In genomic region chr3:52278510-52279069, GRCh38 we compare ENCODE assay signal across 1 cellular context.
TF ChIP-seq lines count a peak whose summit lies in the region.

Gene WDR82 (minus strand): TSS chr3:52278649. CDS start chr3:52278361, 288 bp downstream.

TF ChIP-seq in HepG2, 621 proteins besides CTCF, POLR2A, EP300 and RAD21 (continued from another document and continues in another):
- peak; percentile 98 for TF ChIP-seq TAF1 (CRISPR knock-in tag; IDR thresholded peaks at IDR 0.05)
- no peak for TF ChIP-seq PRDM10 (CRISPR knock-in tag; IDR thresholded peaks at IDR 0.05; ENCODE audit: low read depth)
- no peak for TF ChIP-seq ZFP90 (CRISPR knock-in tag; IDR thresholded peaks at IDR 0.05; ENCODE audit: borderline replicate concordance)
- TF ChIP-seq BORCS8-MEF2B (CRISPR knock-in tag; IDR thresholded peaks at IDR 0.05), result no peak
- peak; percentile 69; the same call in 1 of the 2 replicates for TF ChIP-seq ZNF503 (CRISPR knock-in tag; IDR thresholded peaks at IDR 0.05)
- no peak for TF ChIP-seq ZNF512 (CRISPR knock-in tag; IDR thresholded peaks at IDR 0.05)
- peak; percentile 65; the same call in 1 of the 2 replicates for TF ChIP-seq KMT2A (CRISPR knock-in tag; IDR thresholded peaks at IDR 0.05)
- no peak for TF ChIP-seq PCBP2 (optimal IDR thresholded peaks at IDR 0.05; ENCODE audit: low read depth, low read length, poor library complexity, severe bottlenecking)
- TF ChIP-seq GPBP1L1 (CRISPR knock-in tag; IDR thresholded peaks at IDR 0.05), result no peak
- TF ChIP-seq TEF (CRISPR knock-in tag; IDR thresholded peaks at IDR 0.05), result no peak
- TF ChIP-seq ZNF276 (CRISPR knock-in tag; IDR thresholded peaks at IDR 0.05; ENCODE audit: low read depth), result peak; percentile 29; the same call in 1 of the 2 replicates
- TF ChIP-seq MXI1 (IDR thresholded peaks at IDR 0.05; ENCODE audit: borderline replicate concordance, low read depth, low read length), result peak; percentile 57; the same call in 1 of the 3 replicates
- TF ChIP-seq KLF6 (CRISPR knock-in tag; IDR thresholded peaks at IDR 0.05), result peak; percentile 43; the same call in 1 of the 2 replicates
- TF ChIP-seq PAX8 (CRISPR knock-in tag; IDR thresholded peaks at IDR 0.05; ENCODE audit: borderline replicate concordance), result peak; percentile 7; the same call in 1 of the 2 replicates
- TF ChIP-seq CEBPG (CRISPR knock-in tag; IDR thresholded peaks at IDR 0.05), result no peak; the same call in none of the 2 replicates
- no peak for TF ChIP-seq ZNF709 (CRISPR knock-in tag; IDR thresholded peaks at IDR 0.05)
- TF ChIP-seq ZFAT (CRISPR knock-in tag; conservative IDR thresholded peaks at IDR 0.05), result no peak
- 0 out of 2 replicates have a peak, but pooled peaks have one; percentile 45 for TF ChIP-seq ZNF639 (CRISPR knock-in tag; conservative IDR thresholded peaks at IDR 0.05)
- TF ChIP-seq DBP (CRISPR knock-in tag; IDR thresholded peaks at IDR 0.05; ENCODE audit: not compliant biosample characterization), result no peak
- TF ChIP-seq PHF5A (CRISPR knock-in tag; IDR thresholded peaks at IDR 0.05; ENCODE audit: low read depth, unreplicated experiment), result no peak
- no peak; the same call in 1 of the 2 replicates for TF ChIP-seq ZBTB2 (CRISPR knock-in tag; IDR thresholded peaks at IDR 0.05; ENCODE audit: low read depth)
- no peak for TF ChIP-seq ZSCAN22 (CRISPR knock-in tag; IDR thresholded peaks at IDR 0.05)
- peak; percentile 50; the same call in 1 of the 2 replicates for TF ChIP-seq ZNF777 (CRISPR knock-in tag; IDR thresholded peaks at IDR 0.05)
- TF ChIP-seq KMT2B (CRISPR knock-in tag; IDR thresholded peaks at IDR 0.05), result peak; percentile 56; the same call in 1 of the 2 replicates
- no peak for TF ChIP-seq PRPF4 (IDR thresholded peaks at IDR 0.05; ENCODE audit: low read depth, low read length, poor library complexity, severe bottlenecking)
- TF ChIP-seq HNF4A (CRISPR knock-in tag; IDR thresholded peaks at IDR 0.05), result no peak; the same call in 1 of the 2 replicates
- TF ChIP-seq SRSF1 (optimal IDR thresholded peaks at IDR 0.05; ENCODE audit: low read depth, low read length), result no peak
- TF ChIP-seq POGZ (CRISPR knock-in tag; IDR thresholded peaks at IDR 0.05), result no peak
- TF ChIP-seq ATF3 (CRISPR knock-in tag; IDR thresholded peaks at IDR 0.05), result peak; percentile 72; the same call in 1 of the 2 replicates
- no peak for TF ChIP-seq ZNF260 (CRISPR knock-in tag; IDR thresholded peaks at IDR 0.05; ENCODE audit: borderline replicate concordance, low read depth)
- TF ChIP-seq LCORL (IDR thresholded peaks at IDR 0.05), result no peak
- no peak for TF ChIP-seq LCORL (CRISPR knock-in tag; IDR thresholded peaks at IDR 0.05)
- no peak for TF ChIP-seq SNRNP70 (IDR thresholded peaks at IDR 0.05; ENCODE audit: low read depth, low read length)
- TF ChIP-seq ZBTB38 (CRISPR knock-in tag; IDR thresholded peaks at IDR 0.05), result peak; percentile 31; the same call in 1 of the 2 replicates
- TF ChIP-seq RNF219 (CRISPR knock-in tag; IDR thresholded peaks at IDR 0.05), result no peak
- no peak for TF ChIP-seq ZNF326 (CRISPR knock-in tag; IDR thresholded peaks at IDR 0.05; ENCODE audit: borderline replicate concordance)
- TF ChIP-seq ZNF10 (CRISPR knock-in tag; IDR thresholded peaks at IDR 0.05; ENCODE audit: borderline replicate concordance, low read depth), result no peak
